Comparison of ENCODE assay signal across 8 cellular contexts in genomic region chr9:19230356-19231125, GRCh38. TPM values are rescaled to one million over a fixed set of nuclear protein-coding genes. Genes with fewer than 3 reads are reported as not detected.
DNase-seq lines count a peak whose midpoint lies in the region; ATAC-seq and TF ChIP-seq lines count a peak whose summit lies in the region.

Gene DENND4C, plus strand, starts transcription at chr9:19230693. Its CDS starts 45,482 bp downstream, at chr9:19276175.

- no peaks in the 10 kb centered on the region for H3K9me2 ChIP-seq in Karpas-422 (replicated peaks; ENCODE audit: insufficient read depth, low read length)

- H3K27me3 ChIP-seq in Karpas-422 (ENCODE audit: low read length) (no peaks in the 10 kb centered on the region), stomach smooth muscle (ENCODE audit: control insufficient read depth in 1 of 2, insufficient read depth in 2 of 2, low read length in 2 of 2) (no peaks in the 10 kb centered on the region)

- H3K27me3 Mint-ChIP-seq in neural crest cell (ENCODE audit: low read depth) = no peaks in the 10 kb centered on the region

- H3K9me3 Mint-ChIP-seq in neural crest cell = no peaks in the 10 kb centered on the region

- H3K9ac ChIP-seq in Karpas-422 (ENCODE audit: low read length) = peak within 1 kb of the TSS; percentile 91
- peak within 1 kb of the TSS; percentile 87 to 96 for H3K9ac ChIP-seq in stomach smooth muscle (ENCODE audit: low read length in 2 of 2)

- H3K4me3 ChIP-seq in Karpas-422 (ENCODE audit: low read length) (peak within 1 kb of the TSS; percentile 93), fibroblast of villous mesenchyme (ENCODE audit: low read depth, low read length) (peak within 1 kb of the TSS; percentile 89), stomach smooth muscle (ENCODE audit: low read length in 2 of 2) (peak within 1 kb of the TSS; percentile 90 to 92)

- no peak within 1 kb of the TSS for H3K4me3 Mint-ChIP-seq in neural crest cell

- H4K20me1 ChIP-seq in Karpas-422 (ENCODE audit: insufficient read depth, low read depth, low read length) = no peaks in the 10 kb centered on the region; the same call in 1 of the 2 replicates

- H3K79me2 ChIP-seq in Karpas-422 (ENCODE audit: low read length) = peaks cover 48% of the 10 kb centered on the region

- H3K4me1 ChIP-seq in Karpas-422 (ENCODE audit: low read length) (peaks cover 31% of the 10 kb centered on the region), stomach smooth muscle (ENCODE audit: control insufficient read depth, insufficient read depth, low read length) (peaks cover 7% of the 10 kb centered on the region)

- CTCF ChIA-PET in RWPE1 (lab: Yijun Ruan, JAX) = interaction anchor here (0.7 kb wide), 1 partner anchor 793 kb away, joined by 3 read pairs; no protein-coding TSS in a partner anchor

- peak; percentile 96 for DNase-seq in ELF-1 (ENCODE audit: low read depth, low spot score)
- DNase-seq in Karpas-422 = peak; percentile 92
- peak; percentile 81 for DNase-seq in RWPE1 (ENCODE audit: low spot score)
- peak; percentile 78 for DNase-seq in activated effector memory CD4-positive, alpha-beta T cell treated with Interleukin-2 at 50 U/mL for 16 hours
- DNase-seq in fibroblast of villous mesenchyme (ENCODE audit: low read depth) = peak; percentile 89
- DNase-seq in neural crest cell (ENCODE audit: low read depth, low spot score) = peak; percentile 86

- TF ChIP-seq CTCF in RWPE1 (conservative IDR thresholded peaks at IDR 0.05; ENCODE audit: low read depth) (peak; percentile 32), fibroblast of villous mesenchyme (IDR thresholded peaks at IDR 0.05; ENCODE audit: insufficient read depth, low read depth, low read length) (no peak), neural crest cell (conservative IDR thresholded peaks at IDR 0.05) (peak; percentile 10)

- no peaks in the 10 kb centered on the region for H3K36me3 ChIP-seq in Karpas-422 (ENCODE audit: insufficient read depth, low read length)
- H3K36me3 ChIP-seq in stomach smooth muscle (ENCODE audit: control insufficient read depth in 2 of 2, insufficient read depth in 2 of 2, low read length in 2 of 2) = no peaks in the 10 kb centered on the region

- peak; percentile 72 for ATAC-seq in GM21825 (IDR thresholded peaks at IDR 0.05; ENCODE audit: unreplicated experiment)

- H3K4me1 Mint-ChIP-seq in neural crest cell = peaks cover 10% of the 10 kb centered on the region

- H2AFZ ChIP-seq in Karpas-422 (ENCODE audit: low read length) = peak within 1 kb of the TSS; percentile 97

- peak within 1 kb of the TSS; percentile 93 for H3K4me2 ChIP-seq in Karpas-422 (ENCODE audit: low read depth, low read length, poor library complexity, severe bottlenecking)

- H3K9me3 ChIP-seq in Karpas-422 (ENCODE audit: low read length) = no peaks in the 10 kb centered on the region
- H3K9me3 ChIP-seq in stomach smooth muscle (ENCODE audit: control insufficient read depth in 2 of 2, low read length in 2 of 2) = no peaks in the 10 kb centered on the region

- H3K27ac ChIP-seq in Karpas-422 (ENCODE audit: low read length) = peak within 1 kb of the TSS; percentile 87
- H3K27ac ChIP-seq in RWPE1 = peak within 1 kb of the TSS; percentile 96
- H3K27ac ChIP-seq in stomach smooth muscle (ENCODE audit: low read length) = peak within 1 kb of the TSS; percentile 89

- peak within 1 kb of the TSS; percentile 94 for H3K27ac Mint-ChIP-seq in neural crest cell (ENCODE audit: unreplicated experiment)

- H3K36me3 Mint-ChIP-seq in neural crest cell (ENCODE audit: low read depth) = no peaks in the 10 kb centered on the region

- POLR2A ChIA-PET in RWPE1 (lab: Yijun Ruan, JAX; ENCODE audit: low non-redundant PET) = interaction anchor here (0.5 to 0.6 kb wide), 2 partner anchors 95 to 142 kb away, joined by 5 to 6 read pairs; no protein-coding TSS in a partner anchor

RNA-seq across cellular contexts. Expression of gene DENND4C, which starts in this region (rescaled TPM):
- 42.8 and 47.9 TPM in 2 replicates for total RNA-seq in Karpas-422 (2014; rRNA removed; shearing (Covaris generic); ENCODE audit: low replicate concordance)
- 54.1 and 70.0 TPM in 2 replicates for total RNA-seq in fibroblast of villous mesenchyme
- total RNA-seq in neural crest cell = 26.4 and 29.4 TPM in 2 replicates

Comparison
In these comparisons a context has a peak if more than half of its experiments do, and no peak if none do; other contexts are left out.
1. Peak in every context shown above with its lines: DNase-seq, ATAC-seq, H3K4me3 ChIP-seq and H3K27ac ChIP-seq.